16 cellular contexts compared by ENCODE assay signal in genomic region chr7:158142657-158143056, GRCh38.
A peak's percentile ranks its signal among the peaks of the same experiment; 100 is the strongest.
DNase-seq lines count a peak whose midpoint lies in the region; TF ChIP-seq lines count a peak whose summit lies in the region.
"Had no signal": no experiment of that assay in that cellular context is flagged by ENCODE, and none has a peak within 500 bp of the region (broad histone marks: within the 10 kb centered on the region; RNA-seq: fewer than 3 reads in every experiment).

No MANE protein-coding gene starts in this region.

- H3K9ac ChIP-seq in H9 (ENCODE audit: extremely low read depth, insufficient read length, low read length): no peak overlapping the region

- DNase-seq in H9 (no peak), nephron progenitor cell (no peak), NCI-H226 (no peak), tibial artery (no peak), NCI-H2029 treated with DMSO at 0.1 percent for 48 hours (lab: John Stamatoyannopoulos, UW) (no peak)
- no peak for DNase-seq in T-helper 2 cell treated with Interferon-gamma antibody and Interleukin-4, amounts not matched to agents 5 μg/mL and 100 μg/mL, for 36 hours (ENCODE audit: low spot score)
- DNase-seq: 8988T; C1 segment of cervical spinal cord; Calu3; CD4-positive, alpha-beta memory T cell; COR-L47; DMS53; DMS79 treated with DMSO at 0.1 percent for 48 hours; GF-D8 had no signal

- intact Hi-C loops in tibial artery (cut with DNase I; ENCODE audit: low total_unique reads): no loop called here

- H4K20me1 ChIP-seq in H9 (ENCODE audit: control insufficient read depth, insufficient read depth, insufficient read length): no peaks in the 10 kb centered on the region

- no peaks in the 10 kb centered on the region for H3K79me2 ChIP-seq in H9 (ENCODE audit: insufficient read depth, low read length)

- H3K4me2 ChIP-seq in H9 (ENCODE audit: insufficient read depth, insufficient read length, low read length): no peak overlapping the region
- H3K4me2 ChIP-seq: GM23338 had no signal

- H2BK15ac ChIP-seq in H9 (ENCODE audit: low read depth, low read length): no peak overlapping the region

- H3K27me3 Mint-ChIP-seq in H9 (ENCODE audit: low read depth) (no peaks in the 10 kb centered on the region; the same call in 1 of the 2 replicates), nephron progenitor cell (ENCODE audit: low read depth, poor library complexity) (peaks cover 17% of the 10 kb centered on the region)
- no peaks in the 10 kb centered on the region for H3K27me3 Mint-ChIP-seq in T-helper 2 cell treated with Interferon-gamma antibody and Interleukin-4, amounts not matched to agents 5 μg/mL and 100 μg/mL, for 36 hours (ENCODE audit: low read depth)
- H3K27me3 Mint-ChIP-seq: CD4-positive, alpha-beta memory T cell had no signal

- H3T11ph ChIP-seq in H9 (ENCODE audit: low read length): no peak overlapping the region

- H3K4me3 ChIP-seq in iPS-18c (ENCODE audit: insufficient read depth, low read depth, low read length) (peak overlapping the region; percentile 1; the same call in 1 of the 2 replicates), tibial artery (no peak overlapping the region)
- H3K4me3 ChIP-seq: GM23338 had no signal

- no peak overlapping the region for H2BK12ac ChIP-seq in H9 (ENCODE audit: insufficient read length, low read depth, low read length)

- H3K4me1 ChIP-seq in H9 (ENCODE audit: insufficient read depth, low read length) (no peaks in the 10 kb centered on the region), tibial artery (no peaks in the 10 kb centered on the region)

- H3K9me3 ChIP-seq in H9 (ENCODE audit: control insufficient read depth, low read depth, low read length) (peaks cover 6% of the 10 kb centered on the region), iPS-18c (ENCODE audit: control insufficient read depth, insufficient read depth, low read length) (peaks cover 54% of the 10 kb centered on the region), tibial artery (peaks cover 0 to 23% (median 4%) of the 10 kb centered on the region in 3 donors)

- H3K4me3 Mint-ChIP-seq in H9: no peak overlapping the region
- H3K4me3 Mint-ChIP-seq in nephron progenitor cell: no peak overlapping the region
- no peak overlapping the region for H3K4me3 Mint-ChIP-seq in T-helper 2 cell treated with Interferon-gamma antibody and Interleukin-4, amounts not matched to agents 5 μg/mL and 100 μg/mL, for 36 hours
- H3K4me3 Mint-ChIP-seq: CD4-positive, alpha-beta memory T cell; GM23338 had no signal

- WGBS in H9 (ENCODE audit: extremely low coverage, insufficient read length, low lambda C conversion rate): no CpG with 5 or more reads among the region's 12 CpGs

- H2AK5ac ChIP-seq in H9 (ENCODE audit: insufficient read length, low read length): no peak overlapping the region

- H4K8ac ChIP-seq in H9 (replicated peaks; ENCODE audit: insufficient read length, low read depth, low read length): no peak overlapping the region

- H3K27me3 ChIP-seq in H9 (ENCODE audit: insufficient read depth, low read length): no peaks in the 10 kb centered on the region
- no peaks in the 10 kb centered on the region for H3K27me3 ChIP-seq in tibial artery

- no peak overlapping the region for H2AFZ ChIP-seq in H9 (ENCODE audit: low read length)
- H2AFZ ChIP-seq: GM23338 had no signal

- no peaks in the 10 kb centered on the region for H3K23me2 ChIP-seq in H9 (ENCODE audit: insufficient read length, low read depth, low read length, poor library complexity, severe bottlenecking)

- H3K4ac ChIP-seq in H9 (ENCODE audit: low read depth, low read length): no peak overlapping the region

- H4K5ac ChIP-seq in H9 (ENCODE audit: insufficient read length, low read depth, low read length): no peak overlapping the region

- H3K27ac Mint-ChIP-seq in H9 (peak overlapping the region in 2 of 3 experiments; percentile 38 to 56; a peak in 2 of 7 replicates), nephron progenitor cell (peak overlapping the region; percentile 54)
- H3K27ac Mint-ChIP-seq in T-helper 2 cell treated with Interferon-gamma antibody and Interleukin-4, amounts not matched to agents 5 μg/mL and 100 μg/mL, for 36 hours: no peak overlapping the region
- H3K27ac Mint-ChIP-seq: CD4-positive, alpha-beta memory T cell; GM23338 had no signal

- no peak overlapping the region; the same call in 1 of the 2 replicates for H3K14ac ChIP-seq in H9 (ENCODE audit: insufficient read depth, low read length)

- no peak overlapping the region for H3K23ac ChIP-seq in H9 (ENCODE audit: insufficient read length, low read depth, low read length)

- no peaks in the 10 kb centered on the region for H3K36me3 ChIP-seq in tibial artery

- H2BK120ac ChIP-seq in H9 (ENCODE audit: low read depth, low read length, poor library complexity, severe bottlenecking): no peak overlapping the region

- H3K27ac ChIP-seq in H9 (ENCODE audit: insufficient read length, low read depth, low read length) (no peak overlapping the region), tibial artery (no peak overlapping the region)

- H3K9me3 Mint-ChIP-seq in H9: peaks cover 8 to 23% of the 10 kb centered on the region in 2 experiments; a peak in 4 of 5 replicates
- peaks cover 52% of the 10 kb centered on the region for H3K9me3 Mint-ChIP-seq in nephron progenitor cell
- H3K9me3 Mint-ChIP-seq in T-helper 2 cell treated with Interferon-gamma antibody and Interleukin-4, amounts not matched to agents 5 μg/mL and 100 μg/mL, for 36 hours: peaks cover 40% of the 10 kb centered on the region

- H3K79me1 ChIP-seq in H9 (ENCODE audit: insufficient read depth, low read depth, low read length, poor library complexity, severe bottlenecking): no peaks in the 10 kb centered on the region

- peaks cover 2 to 8% of the 10 kb centered on the region in 2 experiments; a peak in 1 of 4 replicates for H3K4me1 Mint-ChIP-seq in H9
- peaks cover 16% of the 10 kb centered on the region for H3K4me1 Mint-ChIP-seq in nephron progenitor cell
- H3K4me1 Mint-ChIP-seq in T-helper 2 cell treated with Interferon-gamma antibody and Interleukin-4, amounts not matched to agents 5 μg/mL and 100 μg/mL, for 36 hours (ENCODE audit: low read depth): no peaks in the 10 kb centered on the region
- H3K4me1 Mint-ChIP-seq: CD4-positive, alpha-beta memory T cell; GM23338 had no signal

- no peak for TF ChIP-seq CTCF in H9 (conservative IDR thresholded peaks at IDR 0.05)
- TF ChIP-seq CTCF in nephron progenitor cell (IDR thresholded peaks at IDR 0.05): no peak
- TF ChIP-seq CTCF in tibial artery (IDR thresholded peaks at IDR 0.05): no peak

- no peak overlapping the region for H2BK20ac ChIP-seq in H9 (ENCODE audit: low read depth, low read length, poor library complexity, severe bottlenecking)

- H3K18ac ChIP-seq in H9 (ENCODE audit: insufficient read length, low read depth, low read length): no peak overlapping the region

- H3K36me3 Mint-ChIP-seq in H9 (ENCODE audit: insufficient read depth in 1 of 3, low read depth in 3 of 3) (peaks cover 0 to 7% (median 2%) of the 10 kb centered on the region in 3 experiments; a peak in 2 of 7 replicates), nephron progenitor cell (ENCODE audit: low read depth) (no peaks in the 10 kb centered on the region)
- peaks cover 1% of the 10 kb centered on the region for H3K36me3 Mint-ChIP-seq in T-helper 2 cell treated with Interferon-gamma antibody and Interleukin-4, amounts not matched to agents 5 μg/mL and 100 μg/mL, for 36 hours (ENCODE audit: low read depth)
- H3K36me3 Mint-ChIP-seq: CD4-positive, alpha-beta memory T cell had no signal

- no peak overlapping the region for H4K91ac ChIP-seq in H9 (ENCODE audit: insufficient read length, low read depth, low read length)

- H2BK5ac ChIP-seq in H9 (ENCODE audit: insufficient read length, low read length): no peak overlapping the region

- no peak overlapping the region for H3K56ac ChIP-seq in H9 (ENCODE audit: insufficient read length, low read depth, low read length)
